10 cellular contexts compared by ENCODE assay signal in genomic region chr11:12995823-12996222, GRCh38. TPM values are rescaled to one million over a fixed set of nuclear protein-coding genes. Genes with fewer than 3 reads are reported as not detected.
"Had no signal": no experiment of that assay in that cellular context is flagged by ENCODE, and none has a peak within 500 bp of the region (broad histone marks: within the 10 kb centered on the region; RNA-seq: fewer than 3 reads in every experiment).

No MANE protein-coding gene starts in this region.

- H3K9me3 Mint-ChIP-seq: HFFc6 had no signal

- FAIRE-seq: H54, HepG2 had no signal

- H3K4me1 Mint-ChIP-seq: IgD-negative memory B cell had no signal

- H3K27ac ChIP-seq: GM23248, HL-60 had no signal

- H3K9ac ChIP-seq: GM23248 had no signal

- H3K4me3 ChIP-seq: GM23248 had no signal

- H3K4me3 Mint-ChIP-seq: H9, HFFc6, IgD-negative memory B cell had no signal

- H3K36me3 Mint-ChIP-seq: IgD-negative memory B cell had no signal

- DNase-seq: GOT3, H9, HCEC 1CT, HFFc6, KG1 had no signal

- H3K27ac Mint-ChIP-seq: H9, HFFc6, IgD-negative memory B cell had no signal

- ATAC-seq: HepG2 had no signal

- H3K27me3 Mint-ChIP-seq: IgD-negative memory B cell had no signal

RNA-seq across cellular contexts. Expression of gene RASSF10, which starts 13.3 kb away (rescaled TPM):
- total RNA-seq: GM23248, HepG2, HFFc6 had no signal
- polyA plus RNA-seq: GM23248, HepG2, IgD-negative memory B cell had no signal
